10 cellular contexts compared by ENCODE assay signal in genomic region chr3:30610702-30611410, GRCh38. TPM values are rescaled to one million over a fixed set of nuclear protein-coding genes. Genes with fewer than 3 reads are reported as not detected.
DNase-seq lines count a peak whose midpoint lies in the region; ATAC-seq, FAIRE-seq and TF ChIP-seq lines count a peak whose summit lies in the region.
"Had no signal": no experiment of that assay in that cellular context is flagged by ENCODE, and none has a peak within 500 bp of the region (broad histone marks: within the 10 kb centered on the region; RNA-seq: fewer than 3 reads in every experiment).

No MANE protein-coding gene starts in this region.

- in situ Hi-C loops in astrocyte of the spinal cord (cut with HindIII; ENCODE audit: low sequenced_read_pairs): no loop called here

- H3K36me3 ChIP-seq in naive thymus-derived CD4-positive, alpha-beta T cell (ENCODE audit: control insufficient read depth in 2 of 3, insufficient read depth in 3 of 3, low read length in 3 of 3): peaks cover 0 to 13% (median 0%) of the 10 kb centered on the region in 3 experiments

- intact Hi-C loops in naive thymus-derived CD4-positive, alpha-beta T cell (cut with micrococcal nuclease): loop anchor here (1.0 to 10.0 kb wide), 8 partner anchors 18 to 1824 kb away; no protein-coding TSS in a partner anchor
- intact Hi-C loops in posterior cingulate gyrus (cut with DNase I): no loop called here

- peaks cover 62% of the 10 kb centered on the region for H3K36me3 Mint-ChIP-seq in stimulated activated naive CD8-positive, alpha-beta T cell treated with anti-CD3 and anti-CD28 coated beads, Interleukin-15, Interleukin-2, amounts not matched to agents 100 ng/mL and 50 ng/mL, for 24 hours (ENCODE audit: low read depth)
- H3K36me3 Mint-ChIP-seq in naive thymus-derived CD4-positive, alpha-beta T cell: peaks cover 4 to 32% (median 20%) of the 10 kb centered on the region in 5 donors

- CTCF ChIA-PET in naive thymus-derived CD4-positive, alpha-beta T cell (lab: Charles Lee): interaction anchor here (1.2 to 2.0 kb wide), 5 partner anchors 8 to 292 kb away, joined by 3 to 9 read pairs (median 5); no protein-coding TSS in a partner anchor

- no peaks in the 10 kb centered on the region for H3K9me3 ChIP-seq in naive thymus-derived CD4-positive, alpha-beta T cell (ENCODE audit: control insufficient read depth in 2 of 3, low read length in 3 of 3)

- no peaks in the 10 kb centered on the region for H3K27me3 Mint-ChIP-seq in stimulated activated naive CD8-positive, alpha-beta T cell treated with anti-CD3 and anti-CD28 coated beads, Interleukin-15, Interleukin-2, amounts not matched to agents 100 ng/mL and 50 ng/mL, for 24 hours
- H3K27me3 Mint-ChIP-seq in naive thymus-derived CD4-positive, alpha-beta T cell: no peaks in the 10 kb centered on the region

- peak overlapping the region; percentile 98 for H3K27ac Mint-ChIP-seq in stimulated activated naive CD8-positive, alpha-beta T cell treated with anti-CD3 and anti-CD28 coated beads, Interleukin-15, Interleukin-2, amounts not matched to agents 100 ng/mL and 50 ng/mL, for 24 hours
- H3K27ac Mint-ChIP-seq in naive thymus-derived CD4-positive, alpha-beta T cell: peak overlapping the region; percentile 87 to 99 (median 95)

- H3K4me3 Mint-ChIP-seq in stimulated activated naive CD8-positive, alpha-beta T cell treated with anti-CD3 and anti-CD28 coated beads, Interleukin-15, Interleukin-2, amounts not matched to agents 100 ng/mL and 50 ng/mL, for 24 hours: peak overlapping the region; percentile 96
- peak overlapping the region; percentile 88 to 100 (median 95) for H3K4me3 Mint-ChIP-seq in naive thymus-derived CD4-positive, alpha-beta T cell

- DNase-seq in stimulated activated naive CD8-positive, alpha-beta T cell treated with anti-CD3 and anti-CD28 coated beads, Interleukin-15, Interleukin-2, amounts not matched to agents 100 U/mL and 50 U/mL, for 24 hours: no peak
- DNase-seq in astrocyte of the spinal cord (ENCODE audit: low read depth, low spot score) (no peak), posterior cingulate gyrus (no peak), NCI-H2107 (lab: John Stamatoyannopoulos, UW) (no peak), frontal cortex (ENCODE audit: low spot score in 2 of 2) (no peak)
- DNase-seq in naive thymus-derived CD4-positive, alpha-beta T cell: no peak
- DNase-seq: DMS153, left colon had no signal

- TF ChIP-seq CTCF in astrocyte of the spinal cord (IDR thresholded peaks at IDR 0.05; ENCODE audit: low read depth, low read length): no peak

- peaks cover 28 to 62% of the 10 kb centered on the region in 2 donors for H3K4me1 ChIP-seq in naive thymus-derived CD4-positive, alpha-beta T cell (ENCODE audit: control insufficient read depth in 2 of 2, insufficient read depth in 2 of 2, low read length in 2 of 2)

- H3K27me3 ChIP-seq in naive thymus-derived CD4-positive, alpha-beta T cell (ENCODE audit: control insufficient read depth in 2 of 2, insufficient read depth in 2 of 2, low read length in 2 of 2): no peaks in the 10 kb centered on the region

- no peak for ATAC-seq in stimulated activated naive CD8-positive, alpha-beta T cell treated with anti-CD3 and anti-CD28 coated beads, Interleukin-15, Interleukin-2, amounts not matched to agents 100 U/mL and 50 U/mL, for 24 hours
- ATAC-seq in naive thymus-derived CD4-positive, alpha-beta T cell: no peak
- no peak for ATAC-seq in GM18870 (IDR thresholded peaks at IDR 0.05; ENCODE audit: unreplicated experiment)
- ATAC-seq: left colon had no signal

- no peak for FAIRE-seq in frontal cortex (lab: Jason Lieb, UNC)

- peak overlapping the region; percentile 79 for H3K27ac ChIP-seq in naive thymus-derived CD4-positive, alpha-beta T cell (ENCODE audit: low read depth, low read length)

- POLR2A ChIA-PET in naive thymus-derived CD4-positive, alpha-beta T cell (lab: Charles Lee): interaction anchor here (0.9 to 27.4 kb wide), 11 partner anchors 8 to 263 kb away, joined by 3 to 853 read pairs (median 5); no protein-coding TSS in a partner anchor

- H3K9me3 Mint-ChIP-seq in stimulated activated naive CD8-positive, alpha-beta T cell treated with anti-CD3 and anti-CD28 coated beads, Interleukin-15, Interleukin-2, amounts not matched to agents 100 ng/mL and 50 ng/mL, for 24 hours: no peaks in the 10 kb centered on the region
- H3K9me3 Mint-ChIP-seq in naive thymus-derived CD4-positive, alpha-beta T cell: peaks cover 0 to 2% (median 0%) of the 10 kb centered on the region in 11 donors

- H3K4me3 ChIP-seq in astrocyte of the spinal cord (ENCODE audit: low read depth, low read length): peak overlapping the region; percentile 24
- peak overlapping the region; percentile 92 for H3K4me3 ChIP-seq in naive thymus-derived CD4-positive, alpha-beta T cell (ENCODE audit: low read length)

- peaks cover 70% of the 10 kb centered on the region for H3K4me1 Mint-ChIP-seq in stimulated activated naive CD8-positive, alpha-beta T cell treated with anti-CD3 and anti-CD28 coated beads, Interleukin-15, Interleukin-2, amounts not matched to agents 100 ng/mL and 50 ng/mL, for 24 hours (ENCODE audit: low read depth)
- peaks cover 54 to 70% (median 59%) of the 10 kb centered on the region in 7 donors for H3K4me1 Mint-ChIP-seq in naive thymus-derived CD4-positive, alpha-beta T cell

RNA-seq across cellular contexts. Expression of gene TGFBR2, which starts 4.5 kb away (rescaled TPM):
- 100 to 1,000 TPM in 4 of 5 experiments, 10 to 100 TPM in 1; 63.0 to 171 (median 155) TPM for total RNA-seq in naive thymus-derived CD4-positive, alpha-beta T cell
- 100 to 1,000 TPM; 150 to 263 TPM for polyA plus RNA-seq in naive thymus-derived CD4-positive, alpha-beta T cell
- 4.5 TPM for total RNA-seq in frontal cortex

Comparison
In these comparisons a context has a peak if more than half of its experiments do, and no peak if none do; other contexts are left out.
1. RNA of gene TGFBR2, which starts 4.5 kb away (total RNA-seq): 63.0 to 171 TPM in naive thymus-derived CD4-positive, alpha-beta T cell; 4.5 TPM in frontal cortex (single experiment); every median in the first group is over 10 times any median in the second.